ENCODE assay signal across 8 cellular contexts in the genomic region with DNA sequence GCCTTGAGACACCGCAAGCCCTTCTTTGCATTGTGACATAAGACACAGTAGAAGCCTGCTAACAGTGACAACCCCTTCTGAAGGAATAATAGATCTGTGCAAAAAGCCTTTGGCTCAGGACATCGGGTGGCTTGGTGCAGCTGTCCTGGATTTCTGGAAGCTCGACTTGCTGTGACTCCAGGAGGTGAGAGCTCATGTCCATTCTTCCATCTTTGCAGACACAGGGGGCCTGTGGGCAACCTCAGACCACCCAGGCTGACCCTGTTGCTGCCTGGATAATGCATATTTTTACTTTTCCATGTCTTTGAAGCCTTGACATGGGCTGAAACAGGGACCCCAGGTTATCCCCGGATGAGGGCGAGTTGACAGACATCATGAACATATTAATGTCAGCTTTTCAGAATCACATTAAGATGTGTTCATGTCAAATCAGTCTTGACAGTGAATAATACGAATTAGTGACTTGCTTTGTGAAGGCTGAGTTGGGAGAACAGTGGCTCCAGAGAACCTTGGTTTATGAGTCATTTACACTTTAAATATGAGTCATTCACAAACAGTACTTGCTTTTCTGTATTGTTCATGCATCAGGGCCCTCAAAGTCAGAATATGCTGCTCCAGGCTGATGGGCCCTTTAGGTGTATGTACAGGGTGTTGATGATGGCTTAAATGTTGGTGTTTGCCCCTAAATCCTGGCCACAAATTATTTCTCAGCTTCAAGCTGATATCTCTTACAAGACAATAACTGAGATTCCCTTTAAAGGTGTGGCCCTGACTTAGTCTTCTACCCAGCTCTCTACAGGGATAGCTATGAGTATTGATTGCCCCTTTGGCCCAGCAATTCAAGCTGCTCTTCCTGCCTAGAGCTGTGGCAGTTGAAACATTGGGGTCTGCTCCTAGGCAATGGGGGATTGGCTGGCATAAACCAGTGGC.
DNase-seq lines count a peak whose midpoint lies in the region; ATAC-seq and TF ChIP-seq lines count a peak whose summit lies in the region.

No MANE protein-coding gene starts in this region.

- WGBS in mesodermal cell (ENCODE audit: insufficient coverage in 2 of 2), 2 experiments: 70 to 84% methylated on average over 3 to 4 of the region's 6 CpGs

- no peak overlapping the region for H3K4me3 ChIP-seq in RWPE2 (ENCODE audit: severe bottlenecking)
- H3K4me3 ChIP-seq in mesodermal cell (ENCODE audit: extremely low read depth, insufficient read depth, low read length, poor library complexity, severe bottlenecking): no peak overlapping the region
- H3K4me3 ChIP-seq in gastrocnemius medialis: no peak overlapping the region

- H3K36me3 ChIP-seq in RWPE2 (ENCODE audit: low read depth) (no peaks in the 10 kb centered on the region), mesodermal cell (ENCODE audit: control insufficient read depth, insufficient read depth, low read length) (no peaks in the 10 kb centered on the region), gastrocnemius medialis (no peaks in the 10 kb centered on the region)

- in situ Hi-C loops in gastrocnemius medialis (cut with MboI; ENCODE audit: low sequenced_read_pairs in 4 of 4): no loop called here

- H3K27me3 ChIP-seq in RWPE2 (ENCODE audit: insufficient read depth, poor library complexity, severe bottlenecking) (no peaks in the 10 kb centered on the region), gastrocnemius medialis (no peaks in the 10 kb centered on the region)

- DNase-seq in RWPE2 (ENCODE audit: low spot score): no peak
- no peak for DNase-seq in NCI-H1092 treated with DMSO at 0.1 percent for 48 hours (lab: John Stamatoyannopoulos, UW)
- DNase-seq in gastrocnemius medialis: no peak

- no peak for TF ChIP-seq CTCF in RWPE2 (IDR thresholded peaks at IDR 0.05; ENCODE audit: poor library complexity, severe bottlenecking)
- TF ChIP-seq CTCF in gastrocnemius medialis (IDR thresholded peaks at IDR 0.05 in 4 of 5, conservative IDR thresholded peaks at IDR 0.05 in 1 of 5): no peak

- TF ChIP-seq POLR2A in gastrocnemius medialis (IDR thresholded peaks at IDR 0.05): no peak

- intact Hi-C loops in gastrocnemius medialis (cut with DNase I; ENCODE audit: low total_unique reads): no loop called here

- no peaks in the 10 kb centered on the region for H3K9me3 ChIP-seq in RWPE2 (ENCODE audit: severe bottlenecking)
- peaks cover 10% of the 10 kb centered on the region for H3K9me3 ChIP-seq in mesodermal cell (ENCODE audit: control insufficient read depth, low read length)
- H3K9me3 ChIP-seq in gastrocnemius medialis: peaks cover 0 to 10% (median 0%) of the 10 kb centered on the region in 3 donors

- ATAC-seq in GM18499 (IDR thresholded peaks at IDR 0.05; ENCODE audit: insufficient read depth, unreplicated experiment): peak; percentile 94
- peak; percentile 99 for ATAC-seq in HG02610 (IDR thresholded peaks at IDR 0.05; ENCODE audit: unreplicated experiment)
- peak; percentile 91 for ATAC-seq in RWPE2 (ENCODE audit: low read depth)
- ATAC-seq in gastrocnemius medialis: no peak
- no peak for ATAC-seq in HG03097 (IDR thresholded peaks at IDR 0.05; ENCODE audit: low FRiP score, unreplicated experiment)
- ATAC-seq in HG02970 (IDR thresholded peaks at IDR 0.05; ENCODE audit: low FRiP score, unreplicated experiment): no peak

- H3K4me1 ChIP-seq in RWPE2 (ENCODE audit: insufficient read depth, poor library complexity, severe bottlenecking) (peaks cover 25% of the 10 kb centered on the region), mesodermal cell (ENCODE audit: control insufficient read depth, insufficient read depth, low read length, poor library complexity, severe bottlenecking) (peaks cover 20% of the 10 kb centered on the region), gastrocnemius medialis (peaks cover 6% of the 10 kb centered on the region in 2 donors)

- H3K27ac ChIP-seq in RWPE2 (ENCODE audit: poor library complexity, severe bottlenecking) (no peak overlapping the region), mesodermal cell (ENCODE audit: low read depth, low read length, severe bottlenecking) (peak overlapping the region; percentile 68), gastrocnemius medialis (no peak overlapping the region)

Comparison
In these comparisons a context has a peak if more than half of its experiments do, and no peak if none do; other contexts are left out.
1. ATAC-seq: peak in GM18499 (single experiment), HG02610 (single experiment) and RWPE2 (single experiment); none in gastrocnemius medialis (0 of 2), HG03097 (single experiment) and HG02970 (single experiment).